Comparison of ENCODE assay signal across 21 cellular contexts in the genomic region with DNA sequence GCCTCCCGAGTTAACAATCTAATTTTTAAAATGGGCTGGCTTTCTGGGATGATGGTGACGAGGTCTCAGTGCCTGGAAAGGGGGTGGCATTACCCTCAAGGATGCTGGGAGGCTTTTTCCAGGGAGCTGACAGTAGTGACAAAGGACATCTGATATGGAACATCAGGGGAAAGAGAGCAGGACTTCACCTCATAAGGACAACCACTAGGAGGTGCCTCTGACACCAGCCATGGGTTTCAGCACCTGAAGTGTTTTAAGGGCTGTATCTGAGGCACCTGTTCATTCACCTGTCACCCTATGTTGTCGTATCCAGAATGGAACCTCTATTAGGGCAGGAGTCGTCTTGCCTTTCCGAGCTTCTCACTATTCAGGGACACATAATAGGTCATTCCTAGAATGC. TPM values are rescaled to one million over a fixed set of nuclear protein-coding genes. Genes with fewer than 3 reads are reported as not detected.
DNase-seq lines count a peak whose midpoint lies in the region; ATAC-seq, FAIRE-seq and TF ChIP-seq lines count a peak whose summit lies in the region.
"Had no signal": no experiment of that assay in that cellular context is flagged by ENCODE, and none has a peak within 500 bp of the region (broad histone marks: within the 10 kb centered on the region; RNA-seq: fewer than 3 reads in every experiment).

No MANE protein-coding gene starts in this region.

- no peaks in the 10 kb centered on the region for H3K4me1 ChIP-seq in CD8-positive, alpha-beta memory T cell (ENCODE audit: insufficient read depth, low read length)

- peaks cover 0 to 4% (median 0%) of the 10 kb centered on the region in 5 donors for H3K9me3 Mint-ChIP-seq in CD8-positive, alpha-beta memory T cell
- H3K9me3 Mint-ChIP-seq: activated CD4-positive, alpha-beta T cell treated with anti-CD3 and anti-CD28 coated beads, Interleukin-2, amount 10 ng/mL, durations not matched to agents 24 days and 14 days; activated T-cell treated with anti-CD3 and anti-CD28 coated beads, Interleukin-2, amount 50 U/mL, for 24 hours; CD4-positive, alpha-beta memory T cell; naive thymus-derived CD4-positive, alpha-beta T cell; T-helper 2 cell treated with Interferon-gamma antibody and Interleukin-4, amounts not matched to agents 5 μg/mL and 100 μg/mL, for 36 hours had no signal

- no peak for TF ChIP-seq POLR2A in GM12892 (IDR thresholded peaks at IDR 0.05; ENCODE audit: low read depth, low read length)

- H3K4me3 ChIP-seq in epithelial cell of proximal tubule (ENCODE audit: low read depth, low read length) (no peak overlapping the region), retinal pigment epithelial cell (ENCODE audit: low read length) (no peak overlapping the region)
- no peak overlapping the region for H3K4me3 ChIP-seq in CD8-positive, alpha-beta memory T cell (ENCODE audit: low read length)

- H3K36me3 ChIP-seq in CD8-positive, alpha-beta memory T cell (ENCODE audit: insufficient read depth, low read length), result no peaks in the 10 kb centered on the region

- peaks cover 8 to 23% of the 10 kb centered on the region in 2 donors for H3K27me3 Mint-ChIP-seq in CD8-positive, alpha-beta memory T cell
- H3K27me3 Mint-ChIP-seq: activated T-cell treated with anti-CD3 and anti-CD28 coated beads, Interleukin-2, amount 50 U/mL, for 24 hours had no signal

- H3K27ac Mint-ChIP-seq in CD8-positive, alpha-beta memory T cell, result peak overlapping the region in 2 of 8 donors; percentile 41 to 48
- H3K27ac Mint-ChIP-seq: activated CD4-positive, alpha-beta T cell treated with anti-CD3 and anti-CD28 coated beads, Interleukin-2, amount 10 ng/mL, durations not matched to agents 24 days and 14 days; activated T-cell treated with anti-CD3 and anti-CD28 coated beads, Interleukin-2, amount 50 U/mL, for 24 hours; CD4-positive, alpha-beta memory T cell; T-helper 2 cell treated with Interferon-gamma antibody and Interleukin-4, amounts not matched to agents 5 μg/mL and 100 μg/mL, for 36 hours had no signal

- no peaks in the 10 kb centered on the region for H3K27me3 ChIP-seq in CD8-positive, alpha-beta memory T cell (ENCODE audit: insufficient read depth, low read length, poor library complexity, severe bottlenecking)

- CTCF ChIA-PET in CD8-positive, alpha-beta memory T cell (lab: Charles Lee), result no interaction called here

- H3K9me3 ChIP-seq in CD8-positive, alpha-beta memory T cell (ENCODE audit: low read length), result no peaks in the 10 kb centered on the region

- TF ChIP-seq CTCF in epithelial cell of proximal tubule (conservative IDR thresholded peaks at IDR 0.05; ENCODE audit: low read depth, low read length) (peak; percentile 32), retinal pigment epithelial cell (conservative IDR thresholded peaks at IDR 0.05; ENCODE audit: low read depth, low read length) (peak; percentile 23)

- ATAC-seq in GM21360 (IDR thresholded peaks at IDR 0.05; ENCODE audit: unreplicated experiment), result no peak
- ATAC-seq: naive thymus-derived CD4-positive, alpha-beta T cell; Right ventricle myocardium inferior had no signal

- FAIRE-seq in GM12892 (lab: Jason Lieb, UNC), result peak; percentile 38
- FAIRE-seq: H54 had no signal

- DNase-seq in GM12892 (ENCODE audit: insufficient read length) (no peak), NAMALWA (ENCODE audit: low spot score) (peak; percentile 6), epithelial cell of proximal tubule (ENCODE audit: low read depth) (no peak), retinal pigment epithelial cell (ENCODE audit: low read depth) (no peak), NCI-H510A treated with DMSO at 0.1 percent for 48 hours (lab: John Stamatoyannopoulos, UW) (no peak)
- no peak for DNase-seq in CD8-positive, alpha-beta memory T cell
- DNase-seq: activated CD4-positive, alpha-beta T cell treated with anti-CD3 and anti-CD28 coated beads, Interleukin-2, amount 10 ng/mL, durations not matched to agents 24 days and 14 days; activated T-cell treated with anti-CD3 and anti-CD28 coated beads, Interleukin-2, amount 50 U/mL, for 24 hours; CD4-positive, alpha-beta memory T cell; GF-D8; head of caudate nucleus; KG1; naive thymus-derived CD4-positive, alpha-beta T cell; NCI-H1694; NCI-H69; stimulated activated CD4-positive, alpha-beta T cell treated with anti-CD3 and anti-CD28 coated beads, Interleukin-2, amount 100 ng/mL, for 24 hours had no signal

- no peak overlapping the region for H3K4me3 Mint-ChIP-seq in CD8-positive, alpha-beta memory T cell
- H3K4me3 Mint-ChIP-seq: activated CD4-positive, alpha-beta T cell treated with anti-CD3 and anti-CD28 coated beads, Interleukin-2, amount 10 ng/mL, durations not matched to agents 24 days and 14 days; activated T-cell treated with anti-CD3 and anti-CD28 coated beads, Interleukin-2, amount 50 U/mL, for 24 hours; CD4-positive, alpha-beta memory T cell; naive thymus-derived CD4-positive, alpha-beta T cell; T-helper 2 cell treated with Interferon-gamma antibody and Interleukin-4, amounts not matched to agents 5 μg/mL and 100 μg/mL, for 36 hours had no signal

- no peaks in the 10 kb centered on the region for H3K36me3 Mint-ChIP-seq in CD8-positive, alpha-beta memory T cell
- H3K36me3 Mint-ChIP-seq: CD4-positive, alpha-beta memory T cell had no signal

- no peak overlapping the region for H3K27ac ChIP-seq in CD8-positive, alpha-beta memory T cell (ENCODE audit: low read depth, low read length)

- H3K4me1 Mint-ChIP-seq in CD8-positive, alpha-beta memory T cell, result peaks cover 0 to 6% (median 0%) of the 10 kb centered on the region in 3 donors
- H3K4me1 Mint-ChIP-seq: activated CD4-positive, alpha-beta T cell treated with anti-CD3 and anti-CD28 coated beads, Interleukin-2, amount 10 ng/mL, durations not matched to agents 24 days and 14 days had no signal

- POLR2A ChIA-PET in CD8-positive, alpha-beta memory T cell (lab: Charles Lee), result no interaction called here

RNA-seq across cellular contexts. Expression of a gene that starts 10.8 kb away (rescaled TPM):
- polyA plus RNA-seq in GM12892 (2012; ENCODE audit: missing spikeins), result not detected
- not detected in 2 replicates for total RNA-seq in epithelial cell of proximal tubule
- total RNA-seq in CD8-positive, alpha-beta memory T cell, result not detected
- not detected for polyA plus RNA-seq in CD8-positive, alpha-beta memory T cell
- total RNA-seq: activated CD4-positive, alpha-beta T cell treated with anti-CD3 and anti-CD28 coated beads, Interleukin-2, amount 10 ng/mL, durations not matched to agents 24 days and 14 days; CD4-positive, alpha-beta memory T cell; naive thymus-derived CD4-positive, alpha-beta T cell; pulmonary artery endothelial cell; Right ventricle myocardium inferior had no signal
- polyA plus RNA-seq: CD4-positive, alpha-beta memory T cell; naive thymus-derived CD4-positive, alpha-beta T cell had no signal

RNA-seq across cellular contexts. Expression of a gene that starts 17.1 kb away (rescaled TPM):
- not detected for polyA plus RNA-seq in GM12892 (2012; ENCODE audit: missing spikeins)
- not detected in 2 replicates for total RNA-seq in epithelial cell of proximal tubule
- not detected for total RNA-seq in CD8-positive, alpha-beta memory T cell
- polyA plus RNA-seq in CD8-positive, alpha-beta memory T cell, result not detected
- total RNA-seq: activated CD4-positive, alpha-beta T cell treated with anti-CD3 and anti-CD28 coated beads, Interleukin-2, amount 10 ng/mL, durations not matched to agents 24 days and 14 days; CD4-positive, alpha-beta memory T cell; pulmonary artery endothelial cell; Right ventricle myocardium inferior had no signal
- polyA plus RNA-seq: CD4-positive, alpha-beta memory T cell; naive thymus-derived CD4-positive, alpha-beta T cell had no signal

RNA-seq across cellular contexts. Expression of a gene that starts 25.9 kb away (rescaled TPM):
- not detected for polyA plus RNA-seq in GM12892 (2012; ENCODE audit: missing spikeins)
- total RNA-seq in epithelial cell of proximal tubule, result not detected in 2 replicates
- not detected for total RNA-seq in CD8-positive, alpha-beta memory T cell
- polyA plus RNA-seq in CD8-positive, alpha-beta memory T cell, result not detected
- total RNA-seq: activated CD4-positive, alpha-beta T cell treated with anti-CD3 and anti-CD28 coated beads, Interleukin-2, amount 10 ng/mL, durations not matched to agents 24 days and 14 days; CD4-positive, alpha-beta memory T cell; naive thymus-derived CD4-positive, alpha-beta T cell; pulmonary artery endothelial cell; Right ventricle myocardium inferior had no signal
- polyA plus RNA-seq: CD4-positive, alpha-beta memory T cell; naive thymus-derived CD4-positive, alpha-beta T cell had no signal

RNA-seq across cellular contexts. Expression of a gene that starts 36.6 kb away (rescaled TPM):
- polyA plus RNA-seq in GM12892 (2012; ENCODE audit: missing spikeins), result not detected
- total RNA-seq in epithelial cell of proximal tubule, result not detected in 2 replicates
- not detected for total RNA-seq in CD8-positive, alpha-beta memory T cell
- polyA plus RNA-seq in CD8-positive, alpha-beta memory T cell, result not detected
- total RNA-seq: CD4-positive, alpha-beta memory T cell; pulmonary artery endothelial cell; Right ventricle myocardium inferior had no signal
